In genomic region chr1:29579821-29580425, GRCh38 we compare ENCODE assay signal across 17 cellular contexts.
DNase-seq lines count a peak whose midpoint lies in the region; ATAC-seq and TF ChIP-seq lines count a peak whose summit lies in the region.
"Had no signal": no experiment of that assay in that cellular context is flagged by ENCODE, and none has a peak within 500 bp of the region (broad histone marks: within the 10 kb centered on the region; RNA-seq: fewer than 3 reads in every experiment).

No MANE protein-coding gene starts in this region.

- TF ChIP-seq CTCF in epithelial cell of esophagus (IDR thresholded peaks at IDR 0.05; ENCODE audit: insufficient read depth, low read depth, low read length, missing control alignments): no peak

- peak; percentile 46 for DNase-seq in EH (ENCODE audit: low read depth)
- peak; percentile 69 for DNase-seq in NCI-H2171 treated with DMSO at 0.1 percent for 48 hours (lab: John Stamatoyannopoulos, UW)
- DNase-seq in epithelial cell of esophagus (ENCODE audit: low read depth): peak; percentile 69
- DNase-seq in non-pigmented ciliary epithelial cell (ENCODE audit: low read depth): peak; percentile 82
- DNase-seq in activated CD8-positive, alpha-beta memory T cell treated with anti-CD3 and anti-CD28 coated beads, Interleukin-2, amount 50 U/mL, for 4 hours: no peak
- DNase-seq: activated CD8-positive, alpha-beta memory T cell treated with anti-CD3 and anti-CD28 coated beads for 24 hours; activated naive CD4-positive, alpha-beta T cell; Calu3; colonic mucosa; left lung; nephron progenitor cell; T-helper 17 cell; testis had no signal

- H3K4me3 ChIP-seq in epithelial cell of esophagus (ENCODE audit: low read length): no peak overlapping the region
- H3K4me3 ChIP-seq: colonic mucosa, left lung, skin epidermis, testis had no signal

- ATAC-seq in GM18511 (IDR thresholded peaks at IDR 0.05; ENCODE audit: unreplicated experiment) (no peak), HG02571 (IDR thresholded peaks at IDR 0.05; ENCODE audit: unreplicated experiment) (no peak), GM21576 (IDR thresholded peaks at IDR 0.05; ENCODE audit: unreplicated experiment) (no peak)
- ATAC-seq: left lung, T-helper 17 cell had no signal
